Comparison of ENCODE assay signal across 9 cellular contexts in genomic region chr5:34533582-34534236, GRCh38.
DNase-seq lines count a peak whose midpoint lies in the region; ATAC-seq and TF ChIP-seq lines count a peak whose summit lies in the region.
"Had no signal": no experiment of that assay in that cellular context is flagged by ENCODE, and none has a peak within 500 bp of the region (broad histone marks: within the 10 kb centered on the region; RNA-seq: fewer than 3 reads in every experiment).

No MANE protein-coding gene starts in this region.

- H3K27me3 ChIP-seq in adipocyte (replicated peaks; ENCODE audit: control insufficient read depth, insufficient read depth, low read length) = no peaks in the 10 kb centered on the region

- H3K9me3 Mint-ChIP-seq in osteocyte (ENCODE audit: unreplicated experiment) = no peaks in the 10 kb centered on the region
- no peaks in the 10 kb centered on the region for H3K9me3 Mint-ChIP-seq in naive thymus-derived CD8-positive, alpha-beta T cell
- H3K9me3 Mint-ChIP-seq: CD14-positive monocyte had no signal

- peak overlapping the region; percentile 15 for H3K4me3 Mint-ChIP-seq in osteocyte (ENCODE audit: unreplicated experiment)
- no peak overlapping the region for H3K4me3 Mint-ChIP-seq in naive thymus-derived CD8-positive, alpha-beta T cell
- H3K4me3 Mint-ChIP-seq: CD14-positive monocyte had no signal

- peak overlapping the region; percentile 39 for H3K4me3 ChIP-seq in adipocyte (ENCODE audit: low read length)

- TF ChIP-seq CTCF in osteocyte (IDR thresholded peaks at IDR 0.05) = no peak

- DNase-seq in adipocyte (ENCODE audit: low read depth) (no peak), osteocyte (ENCODE audit: extremely low spot score, unreplicated experiment) (no peak), DMS153 (lab: John Stamatoyannopoulos, UW) (no peak), cerebellar nuclear complex (lab: John Stamatoyannopoulos, UW) (no peak)
- no peak for DNase-seq in stimulated activated CD4-positive, alpha-beta T cell treated with anti-CD3 and anti-CD28 coated beads, Interleukin-2, amount 100 ng/mL, for 48 hours
- DNase-seq in naive thymus-derived CD8-positive, alpha-beta T cell = no peak

- peaks cover 51% of the 10 kb centered on the region for H3K4me1 ChIP-seq in adipocyte (ENCODE audit: control insufficient read depth, insufficient read depth, low read length)

- H3K27ac Mint-ChIP-seq in osteocyte (ENCODE audit: unreplicated experiment) = peak overlapping the region; percentile 94
- H3K27ac Mint-ChIP-seq in naive thymus-derived CD8-positive, alpha-beta T cell = no peak overlapping the region
- H3K27ac Mint-ChIP-seq: CD14-positive monocyte had no signal

- H3K27me3 Mint-ChIP-seq in osteocyte (ENCODE audit: unreplicated experiment) = no peaks in the 10 kb centered on the region
- peaks cover under 1 to 12% (median 5%) of the 10 kb centered on the region in 5 donors for H3K27me3 Mint-ChIP-seq in naive thymus-derived CD8-positive, alpha-beta T cell

- H3K4me1 Mint-ChIP-seq in osteocyte (ENCODE audit: unreplicated experiment) = peaks cover 58% of the 10 kb centered on the region
- H3K4me1 Mint-ChIP-seq in naive thymus-derived CD8-positive, alpha-beta T cell = no peaks in the 10 kb centered on the region
- H3K4me1 Mint-ChIP-seq: CD14-positive monocyte had no signal

- peak; percentile 1 for ATAC-seq in GM18873 (IDR thresholded peaks at IDR 0.05; ENCODE audit: low FRiP score, unreplicated experiment)
- ATAC-seq in HG02759 (IDR thresholded peaks at IDR 0.05; ENCODE audit: unreplicated experiment) = peak; percentile 5
- no peak for ATAC-seq in naive thymus-derived CD8-positive, alpha-beta T cell

- no peaks in the 10 kb centered on the region for H3K9me3 ChIP-seq in adipocyte (ENCODE audit: control insufficient read depth, low read length)

- H3K36me3 ChIP-seq in adipocyte (ENCODE audit: control insufficient read depth, insufficient read depth, low read length, severe bottlenecking) = no peaks in the 10 kb centered on the region

- POLR2A ChIA-PET in naive thymus-derived CD8-positive, alpha-beta T cell (lab: Charles Lee) = no interaction called here

- H3K36me3 Mint-ChIP-seq in osteocyte (ENCODE audit: unreplicated experiment) = no peaks in the 10 kb centered on the region
- no peaks in the 10 kb centered on the region for H3K36me3 Mint-ChIP-seq in naive thymus-derived CD8-positive, alpha-beta T cell
- H3K36me3 Mint-ChIP-seq: CD14-positive monocyte had no signal

- H3K9ac ChIP-seq in adipocyte (ENCODE audit: low read length) = peak overlapping the region; percentile 70

Comparison
In these comparisons a context has a peak if more than half of its experiments do, and no peak if none do; other contexts are left out.
1. ATAC-seq: peak in GM18873 (single experiment) and HG02759 (single experiment); none in naive thymus-derived CD8-positive, alpha-beta T cell (0 of 2).